ENCODE assay signal across 1 cellular context in the genomic region with DNA sequence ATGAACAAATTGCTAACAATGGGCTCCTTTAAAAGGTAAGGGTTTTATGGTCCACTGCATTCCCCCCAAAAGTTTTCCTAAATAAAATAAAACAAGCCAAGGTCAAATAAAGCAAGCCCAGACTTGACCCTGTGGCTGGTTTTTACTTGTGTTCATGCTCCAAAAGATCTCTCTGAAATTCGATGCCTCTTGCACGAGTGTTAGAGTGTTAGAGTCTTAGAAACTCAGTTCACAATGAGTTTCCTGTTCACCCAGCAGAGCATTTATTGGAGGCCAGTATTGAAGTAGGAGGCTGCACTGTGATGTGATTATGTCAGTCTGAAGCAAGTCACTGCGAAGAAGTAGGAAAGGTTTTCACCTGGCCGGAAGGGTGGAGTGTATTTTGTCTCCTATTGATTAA.
TF ChIP-seq lines count a peak whose summit lies in the region.

No MANE protein-coding gene starts in this region.

TF ChIP-seq in WTC11, 78 proteins besides CTCF, POLR2A, EP300 and RAD21 (continued from another document):
- TF ChIP-seq, protein P1, sequence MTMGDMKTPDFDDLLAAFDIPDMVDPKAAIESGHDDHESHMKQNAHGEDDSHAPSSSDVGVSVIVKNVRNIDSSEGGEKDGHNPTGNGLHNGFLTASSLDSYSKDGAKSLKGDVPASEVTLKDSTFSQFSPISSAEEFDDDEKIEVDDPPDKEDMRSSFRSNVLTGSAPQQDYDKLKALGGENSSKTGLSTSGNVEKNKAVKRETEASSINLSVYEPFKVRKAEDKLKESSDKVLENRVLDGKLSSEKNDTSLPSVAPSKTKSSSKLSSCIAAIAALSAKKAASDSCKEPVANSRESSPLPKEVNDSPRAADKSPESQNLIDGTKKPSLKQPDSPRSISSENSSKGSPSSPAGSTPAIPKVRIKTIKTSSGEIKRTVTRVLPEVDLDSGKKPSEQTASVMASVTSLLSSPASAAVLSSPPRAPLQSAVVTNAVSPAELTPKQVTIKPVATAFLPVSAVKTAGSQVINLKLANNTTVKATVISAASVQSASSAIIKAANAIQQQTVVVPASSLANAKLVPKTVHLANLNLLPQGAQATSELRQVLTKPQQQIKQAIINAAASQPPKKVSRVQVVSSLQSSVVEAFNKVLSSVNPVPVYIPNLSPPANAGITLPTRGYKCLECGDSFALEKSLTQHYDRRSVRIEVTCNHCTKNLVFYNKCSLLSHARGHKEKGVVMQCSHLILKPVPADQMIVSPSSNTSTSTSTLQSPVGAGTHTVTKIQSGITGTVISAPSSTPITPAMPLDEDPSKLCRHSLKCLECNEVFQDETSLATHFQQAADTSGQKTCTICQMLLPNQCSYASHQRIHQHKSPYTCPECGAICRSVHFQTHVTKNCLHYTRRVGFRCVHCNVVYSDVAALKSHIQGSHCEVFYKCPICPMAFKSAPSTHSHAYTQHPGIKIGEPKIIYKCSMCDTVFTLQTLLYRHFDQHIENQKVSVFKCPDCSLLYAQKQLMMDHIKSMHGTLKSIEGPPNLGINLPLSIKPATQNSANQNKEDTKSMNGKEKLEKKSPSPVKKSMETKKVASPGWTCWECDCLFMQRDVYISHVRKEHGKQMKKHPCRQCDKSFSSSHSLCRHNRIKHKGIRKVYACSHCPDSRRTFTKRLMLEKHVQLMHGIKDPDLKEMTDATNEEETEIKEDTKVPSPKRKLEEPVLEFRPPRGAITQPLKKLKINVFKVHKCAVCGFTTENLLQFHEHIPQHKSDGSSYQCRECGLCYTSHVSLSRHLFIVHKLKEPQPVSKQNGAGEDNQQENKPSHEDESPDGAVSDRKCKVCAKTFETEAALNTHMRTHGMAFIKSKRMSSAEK (CRISPR knock-in tag; IDR thresholded peaks at IDR 0.05; ENCODE audit: borderline replicate concordance), result no peak
- TF ChIP-seq, protein P2, sequence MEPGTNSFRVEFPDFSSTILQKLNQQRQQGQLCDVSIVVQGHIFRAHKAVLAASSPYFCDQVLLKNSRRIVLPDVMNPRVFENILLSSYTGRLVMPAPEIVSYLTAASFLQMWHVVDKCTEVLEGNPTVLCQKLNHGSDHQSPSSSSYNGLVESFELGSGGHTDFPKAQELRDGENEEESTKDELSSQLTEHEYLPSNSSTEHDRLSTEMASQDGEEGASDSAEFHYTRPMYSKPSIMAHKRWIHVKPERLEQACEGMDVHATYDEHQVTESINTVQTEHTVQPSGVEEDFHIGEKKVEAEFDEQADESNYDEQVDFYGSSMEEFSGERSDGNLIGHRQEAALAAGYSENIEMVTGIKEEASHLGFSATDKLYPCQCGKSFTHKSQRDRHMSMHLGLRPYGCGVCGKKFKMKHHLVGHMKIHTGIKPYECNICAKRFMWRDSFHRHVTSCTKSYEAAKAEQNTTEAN (CRISPR knock-in tag; IDR thresholded peaks at IDR 0.05), result no peak
- no peak for TF ChIP-seq KAT7 (CRISPR knock-in tag; IDR thresholded peaks at IDR 0.05; ENCODE audit: borderline replicate concordance)
TF ChIP-seq in WTC11: peak in this region for 0.
